Comparison of ENCODE assay signal across 9 cellular contexts in genomic region chr17:6654816-6655731, GRCh38. TPM values are rescaled to one million over a fixed set of nuclear protein-coding genes. Genes with fewer than 3 reads are reported as not detected.
A peak's percentile ranks its signal among the peaks of the same experiment; 100 is the strongest.
DNase-seq lines count a peak whose midpoint lies in the region; ATAC-seq, FAIRE-seq and TF ChIP-seq lines count a peak whose summit lies in the region.
"Had no signal": no experiment of that assay in that cellular context is flagged by ENCODE, and none has a peak within 500 bp of the region (broad histone marks: within the 10 kb centered on the region; RNA-seq: fewer than 3 reads in every experiment).

No MANE protein-coding gene starts in this region.

- ATAC-seq in mucosa of descending colon (peak; percentile 17), GM19328 (IDR thresholded peaks at IDR 0.05; ENCODE audit: unreplicated experiment) (no peak), GM18907 (IDR thresholded peaks at IDR 0.05; ENCODE audit: unreplicated experiment) (no peak)

- FAIRE-seq in D721Med (lab: Jason Lieb, UNC), result no peak

- intact Hi-C loops in mucosa of descending colon (cut with DNase I, micrococcal nuclease), result no loop called here

- H3K9me3 ChIP-seq in mucosa of descending colon, result no peaks in the 10 kb centered on the region

- H3K36me3 ChIP-seq in mucosa of descending colon (ENCODE audit: low read depth), result no peaks in the 10 kb centered on the region

- DNase-seq in D721Med (ENCODE audit: insufficient read length, low spot score) (no peak), NCI-H2107 (lab: John Stamatoyannopoulos, UW) (peak; percentile 28), cerebellar cortex (ENCODE audit: low spot score) (peak; percentile 74), mucosa of descending colon (peak in 2 of 3 donors; percentile 50 to 69), NCI-H446 treated with DMSO at 0.1 percent for 48 hours (lab: John Stamatoyannopoulos, UW) (no peak), HUDEP-2 (lab: John Stamatoyannopoulos, UW; ENCODE audit: unreplicated experiment in 76 of 76) (no peak)
- DNase-seq: stimulated activated CD4-positive, alpha-beta T cell treated with anti-CD3 and anti-CD28 coated beads, Interleukin-1b, Interleukin-23, amount 100 ng/mL, for 48 hours had no signal

- H3K4me1 ChIP-seq in mucosa of descending colon (ENCODE audit: low read depth), result peaks cover 12% of the 10 kb centered on the region

- peak; percentile 8 for TF ChIP-seq CTCF in D721Med (IDR thresholded peaks at IDR 0.05; ENCODE audit: insufficient read depth, missing control alignments)
- no peak for TF ChIP-seq CTCF in mucosa of descending colon (IDR thresholded peaks at IDR 0.05)

- H3K4me3 ChIP-seq in mucosa of descending colon, result no peak overlapping the region

RNA-seq across cellular contexts. Expression of gene C17orf100, which starts 3.5 kb away (rescaled TPM):
- total RNA-seq in mucosa of descending colon, result 1 to 10 TPM; 2.2 to 2.7 (median 2.3) TPM

RNA-seq across cellular contexts. Expression of gene MED31, which starts 3.7 kb away (rescaled TPM):
- 10 to 100 TPM; 12.1 to 13.5 (median 12.6) TPM for total RNA-seq in mucosa of descending colon

RNA-seq across cellular contexts. Expression of gene TXNDC17, which starts 14.2 kb away (rescaled TPM):
- 100 to 1,000 TPM in 2 of 3 donors, 10 to 100 TPM in 1; 52.2 to 115 (median 106) TPM for total RNA-seq in mucosa of descending colon

RNA-seq across cellular contexts. Expression of gene KIAA0753, which starts 14.6 kb away (rescaled TPM):
- 10 to 100 TPM; 15.5 to 22.8 (median 18.6) TPM for total RNA-seq in mucosa of descending colon

RNA-seq across cellular contexts. Expression of gene SLC13A5, which starts 58.1 kb away (rescaled TPM):
- not detected for total RNA-seq in mucosa of descending colon

Comparison
In these comparisons a context has a peak if more than half of its experiments do, and no peak if none do; other contexts are left out.
1. DNase-seq: peak in NCI-H2107 (single experiment), cerebellar cortex (single experiment) and mucosa of descending colon (2 of 3); none in D721Med (single experiment), NCI-H446 treated with DMSO at 0.1 percent for 48 hours (single experiment) and HUDEP-2 (0 of 76).